In genomic region chr14:38108681-38109080, GRCh38 we compare ENCODE assay signal across 21 cellular contexts.
DNase-seq lines count a peak whose midpoint lies in the region; ATAC-seq, FAIRE-seq and TF ChIP-seq lines count a peak whose summit lies in the region.
"Had no signal": no experiment of that assay in that cellular context is flagged by ENCODE, and none has a peak within 500 bp of the region (broad histone marks: within the 10 kb centered on the region; RNA-seq: fewer than 3 reads in every experiment).

No MANE protein-coding gene starts in this region.

- no peak overlapping the region for H2BK120ac ChIP-seq in H1 (replicated peaks; ENCODE audit: low read depth, low read length)

- H3K4me2 ChIP-seq in Karpas-422 (ENCODE audit: low read depth, low read length, poor library complexity, severe bottlenecking) (no peak overlapping the region), H1 (ENCODE audit: insufficient read depth in 1 of 2, low read depth in 2 of 2, low read length in 2 of 2) (no peak overlapping the region), osteoblast (ENCODE audit: insufficient read depth, low read length) (no peak overlapping the region)

- H2BK5ac ChIP-seq in H1 (ENCODE audit: low read depth, low read length), result no peak overlapping the region

- no peak overlapping the region for H2AK5ac ChIP-seq in H1 (ENCODE audit: low read depth, low read length)

- no peaks in the 10 kb centered on the region for H3K79me1 ChIP-seq in H1 (ENCODE audit: low read depth, low read length)

- DNase-seq in AG20443 (ENCODE audit: low spot score), result peak; percentile 68
- DNase-seq in Karpas-422, result no peak
- no peak for DNase-seq in H1 (ENCODE audit: low read depth in 1 of 2, low spot score in 2 of 2)
- peak; percentile 56 for DNase-seq in osteoblast (ENCODE audit: insufficient read length, low spot score, missing footprints)
- no peak for DNase-seq in RKO (ENCODE audit: low spot score)
- DNase-seq in T1000 (lab: John Stamatoyannopoulos, UW), result no peak
- DNase-seq in H54 (ENCODE audit: insufficient read length, low spot score), result no peak
- DNase-seq: activated CD4-positive, alpha-beta T cell treated with anti-CD3 and anti-CD28 coated beads for 4 hours; AML-193; Caco-2; colonic mucosa; H7; left lung; NCI-H1930; NCI-H446; stimulated activated CD8-positive, alpha-beta memory T cell treated with anti-CD3 and anti-CD28 coated beads, Interleukin-4, amount 100 ng/mL, for 48 hours; substantia nigra had no signal

- H3K4ac ChIP-seq in H1 (replicated peaks; ENCODE audit: insufficient read length, low read depth, low read length), result no peak overlapping the region

- CTCF ChIA-PET in H1 (lab: Charles Lee; ENCODE audit: partially characterized antibody), result interaction anchor here (1.2 kb wide), 1 partner anchor 14 kb away, joined by 3 read pairs; no protein-coding TSS in a partner anchor

- TF ChIP-seq POLR2A in H1 (IDR thresholded peaks at IDR 0.05; ENCODE audit: control extremely low read depth in 1 of 2, low read depth in 2 of 2, low read length in 2 of 2) (no peak), H54 (IDR thresholded peaks at IDR 0.05; ENCODE audit: low read depth, low read length) (no peak)

- H4K5ac ChIP-seq in H1 (ENCODE audit: insufficient read length, low read depth, low read length), result no peak overlapping the region

- no peak for TF ChIP-seq RAD21 in H1 (IDR thresholded peaks at IDR 0.05 in 1 of 2, conservative IDR thresholded peaks at IDR 0.05 in 1 of 2; ENCODE audit: low read depth in 2 of 2, low read length in 2 of 2)

- H3K4me1 ChIP-seq in Karpas-422 (ENCODE audit: low read length) (peaks cover 17% of the 10 kb centered on the region), H1 (replicated peaks in 1 of 4; ENCODE audit: control insufficient read depth in 3 of 4, insufficient read depth in 4 of 4, low read length in 3 of 4) (peaks cover 0 to 8% (median 2%) of the 10 kb centered on the region in 4 experiments; a peak in 1 of 7 replicates), osteoblast (ENCODE audit: insufficient read depth, low read length) (no peaks in the 10 kb centered on the region)
- H3K4me1 ChIP-seq: Caco-2, colonic mucosa, left lung, vagina had no signal

- no peaks in the 10 kb centered on the region for H4K20me1 ChIP-seq in Karpas-422 (ENCODE audit: insufficient read depth, low read depth, low read length)
- no peaks in the 10 kb centered on the region for H4K20me1 ChIP-seq in H1 (replicated peaks in 1 of 2; ENCODE audit: control insufficient read depth in 1 of 2, insufficient read depth in 2 of 2, low read length in 2 of 2)
- H4K20me1 ChIP-seq in osteoblast (ENCODE audit: insufficient read depth, low read length), result no peaks in the 10 kb centered on the region

- no peak for ATAC-seq in GM19463 (IDR thresholded peaks at IDR 0.05; ENCODE audit: unreplicated experiment)
- ATAC-seq: left lung had no signal

- no peak overlapping the region for H2BK20ac ChIP-seq in H1 (ENCODE audit: low read length)

- H3K56ac ChIP-seq in H1 (replicated peaks; ENCODE audit: insufficient read length, low read depth, low read length), result no peak overlapping the region

- no peak overlapping the region for H2BK15ac ChIP-seq in H1 (ENCODE audit: low read length)

- no peaks in the 10 kb centered on the region for H3K23me2 ChIP-seq in H1 (ENCODE audit: low read depth, low read length)

- H3K9ac ChIP-seq in Karpas-422 (ENCODE audit: low read length) (no peak overlapping the region), H1 (replicated peaks in 1 of 4; ENCODE audit: extremely low read depth in 1 of 4, low read depth in 3 of 4, low read length in 3 of 4) (no peak overlapping the region)

- H4K8ac ChIP-seq in H1 (ENCODE audit: extremely low read depth, insufficient read depth, low read length), result no peak overlapping the region

- H3K18ac ChIP-seq in H1 (ENCODE audit: extremely low read depth, low read length), result no peak overlapping the region

- H3K36me3 ChIP-seq in Karpas-422 (ENCODE audit: insufficient read depth, low read length) (no peaks in the 10 kb centered on the region; the same call in 1 of the 2 replicates), H1 (ENCODE audit: control insufficient read depth in 2 of 4, insufficient read depth in 4 of 4, low read length in 3 of 4) (no peaks in the 10 kb centered on the region), osteoblast (ENCODE audit: insufficient read depth, low read length) (no peaks in the 10 kb centered on the region)
- H3K36me3 ChIP-seq: colonic mucosa, left lung, vagina had no signal

- no peak overlapping the region for H4K91ac ChIP-seq in H1 (replicated peaks; ENCODE audit: insufficient read length, low read length)

- H3K23ac ChIP-seq in H1 (ENCODE audit: insufficient read length), result no peak overlapping the region

- H3K9me3 ChIP-seq in Karpas-422 (ENCODE audit: low read length) (peaks cover 3% of the 10 kb centered on the region; the same call in 1 of the 2 replicates), H1 (ENCODE audit: insufficient read depth in 2 of 2, low read depth in 1 of 2, low read length in 1 of 2) (no peaks in the 10 kb centered on the region), osteoblast (ENCODE audit: low read depth, low read length) (no peaks in the 10 kb centered on the region)
- H3K9me3 ChIP-seq: Caco-2, colonic mucosa, vagina had no signal

- POLR2A ChIA-PET in H1 (lab: Charles Lee; ENCODE audit: partially characterized antibody), result no interaction called here

- H2AFZ ChIP-seq in Karpas-422 (ENCODE audit: low read length) (peak overlapping the region; percentile 11; the same call in 1 of the 2 replicates), H1 (ENCODE audit: low read length) (no peak overlapping the region), osteoblast (ENCODE audit: low read length) (no peak overlapping the region)

- TF ChIP-seq EP300 in H1 (IDR thresholded peaks at IDR 0.05; ENCODE audit: borderline replicate concordance in 1 of 2, low read depth in 2 of 2, low read length in 2 of 2), result no peak

- FAIRE-seq in H1 (lab: Jason Lieb, UNC), result peak; percentile 24
- FAIRE-seq in H54 (lab: Jason Lieb, UNC), result no peak
- FAIRE-seq: endometrium had no signal

- no peaks in the 10 kb centered on the region for H3K27me3 ChIP-seq in Karpas-422 (ENCODE audit: low read length)
- H3K27me3 ChIP-seq in H1 (replicated peaks in 1 of 4; ENCODE audit: control insufficient read depth in 3 of 4, extremely low read depth in 1 of 4, insufficient read depth in 3 of 4, low read length in 3 of 4), result peaks cover 0 to 1% (median 0%) of the 10 kb centered on the region in 4 experiments; a peak in 1 of 7 replicates
- no peaks in the 10 kb centered on the region for H3K27me3 ChIP-seq in osteoblast (ENCODE audit: insufficient read depth, low read length)
- H3K27me3 ChIP-seq: colonic mucosa, left lung, vagina had no signal

- H3K14ac ChIP-seq in H1 (ENCODE audit: insufficient read length), result no peak overlapping the region

- H3K27ac ChIP-seq in Karpas-422 (ENCODE audit: low read length), result no peak overlapping the region
- no peak overlapping the region for H3K27ac ChIP-seq in H1 (ENCODE audit: low read depth, low read length)
- no peak overlapping the region for H3K27ac ChIP-seq in osteoblast (ENCODE audit: low read depth, low read length)
- H3K27ac ChIP-seq: colonic mucosa, HL-60, left lung, vagina had no signal

- no peak overlapping the region for H2BK12ac ChIP-seq in H1 (ENCODE audit: low read depth, low read length)

- WGBS in H1 (ENCODE audit: extremely low coverage in 1 of 2, insufficient coverage in 1 of 2, insufficient read length in 1 of 2, insufficient replicate concordance in 2 of 2, low coverage in 1 of 2, low lambda C conversion rate in 2 of 2, missing lambda C conversion rate in 1 of 2), 2 experiments, result 89% methylated on average over 2 of the region's 2 CpGs; no CpG with 5 or more reads in 1 of the 2 experiments

- no peak for TF ChIP-seq CTCF in H1 (IDR thresholded peaks at IDR 0.05; ENCODE audit: control extremely low read depth in 1 of 3, insufficient read depth in 1 of 3, low read depth in 1 of 3, low read length in 3 of 3)
- TF ChIP-seq CTCF in osteoblast (IDR thresholded peaks at IDR 0.05; ENCODE audit: extremely low read depth, low read depth, low read length), result no peak

- H3K4me3 ChIP-seq in Karpas-422 (ENCODE audit: low read length), result no peak overlapping the region
- H3K4me3 ChIP-seq in H1 (ENCODE audit: extremely low read depth in 1 of 4, insufficient read depth in 2 of 4, low read depth in 3 of 4, low read length in 4 of 4), result no peak overlapping the region
- H3K4me3 ChIP-seq in osteoblast (ENCODE audit: insufficient read depth, low read length), result no peak overlapping the region
- H3K4me3 ChIP-seq: colonic mucosa, left lung, vagina had no signal

- no peaks in the 10 kb centered on the region for H3K79me2 ChIP-seq in Karpas-422 (ENCODE audit: low read length)
- H3K79me2 ChIP-seq in H1 (ENCODE audit: control insufficient read depth in 1 of 2, insufficient read depth in 2 of 2, low read length in 2 of 2), result no peaks in the 10 kb centered on the region
- no peaks in the 10 kb centered on the region for H3K79me2 ChIP-seq in osteoblast (ENCODE audit: insufficient read depth, low read length)

- H3K9me2 ChIP-seq in Karpas-422 (replicated peaks; ENCODE audit: insufficient read depth, low read length), result no peaks in the 10 kb centered on the region

TF ChIP-seq in H1, 55 proteins besides CTCF, POLR2A, EP300 and RAD21:
- TF ChIP-seq GABPA (IDR thresholded peaks at IDR 0.05; ENCODE audit: borderline replicate concordance, insufficient read depth, low read length) (no peak), SP4 (IDR thresholded peaks at IDR 0.05; ENCODE audit: low read length) (no peak), SAP30 (IDR thresholded peaks at IDR 0.05; ENCODE audit: insufficient read depth, insufficient replicate concordance, low read length) (no peak), EGR1 (IDR thresholded peaks at IDR 0.05; ENCODE audit: borderline replicate concordance, low read depth, low read length) (no peak), SRF (IDR thresholded peaks at IDR 0.05; ENCODE audit: low read depth, low read length) (no peak), BACH1 (IDR thresholded peaks at IDR 0.05; ENCODE audit: low read length) (no peak), ATF3 (IDR thresholded peaks at IDR 0.05; ENCODE audit: insufficient read depth, low read depth, low read length) (no peak), POLR2AphosphoS5 (IDR thresholded peaks at IDR 0.05; ENCODE audit: low read depth, low read length) (no peak)

Comparison
In these comparisons a context has a peak if more than half of its experiments do, and no peak if none do; other contexts are left out.
1. DNase-seq: peak in AG20443 (single experiment) and osteoblast (single experiment); none in Karpas-422 (single experiment), H1 (0 of 2), RKO (single experiment), T1000 (single experiment) and H54 (single experiment).